ENCODE assay signal across 1 cellular context in the genomic region with DNA sequence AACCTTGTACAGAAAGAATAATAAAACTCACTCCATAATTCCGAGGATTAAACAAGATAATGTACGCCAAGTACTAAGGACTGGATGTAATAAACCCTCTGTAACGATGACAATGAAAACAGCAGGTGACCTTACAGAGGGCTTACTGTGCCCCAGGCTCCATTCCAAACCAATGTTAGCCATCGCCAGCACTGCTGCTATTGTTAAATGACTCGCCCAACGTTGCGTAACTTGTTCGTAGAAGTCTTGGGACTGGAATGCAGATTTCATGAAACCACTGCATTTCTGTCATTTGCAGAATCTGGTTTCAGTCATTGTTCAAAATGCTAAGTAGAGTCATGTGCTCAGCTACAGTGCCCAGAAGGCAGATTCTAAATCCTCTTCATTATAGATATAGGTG.
TF ChIP-seq lines count a peak whose summit lies in the region.

No MANE protein-coding gene starts in this region.

TF ChIP-seq in WTC11, 78 proteins besides CTCF, POLR2A, EP300 and RAD21 (continued from another document):
- no peak for TF ChIP-seq ZNF512 (CRISPR knock-in tag; IDR thresholded peaks at IDR 0.05; ENCODE audit: borderline replicate concordance)
- TF ChIP-seq MXD4 (CRISPR knock-in tag; IDR thresholded peaks at IDR 0.05; ENCODE audit: borderline replicate concordance), result no peak
- TF ChIP-seq ZNF671 (CRISPR knock-in tag; IDR thresholded peaks at IDR 0.05), result no peak
- no peak for TF ChIP-seq ZNF532 (CRISPR knock-in tag; IDR thresholded peaks at IDR 0.05; ENCODE audit: borderline replicate concordance)
TF ChIP-seq in WTC11: peak in this region for 0.
